ENCODE assay signal across 16 cellular contexts in genomic region chr9:129595323-129595741, GRCh38. TPM values are rescaled to one million over a fixed set of nuclear protein-coding genes. Genes with fewer than 3 reads are reported as not detected.
DNase-seq lines count a peak whose midpoint lies in the region; ATAC-seq and TF ChIP-seq lines count a peak whose summit lies in the region.
"Had no signal": no experiment of that assay in that cellular context is flagged by ENCODE, and none has a peak within 500 bp of the region (broad histone marks: within the 10 kb centered on the region; RNA-seq: fewer than 3 reads in every experiment).

No MANE protein-coding gene starts in this region.

- peak; percentile 17 for DNase-seq in SKM-1 treated with dmso at 0.1 percent for 144 hours (lab: John Stamatoyannopoulos, UW; ENCODE audit: unreplicated experiment)
- DNase-seq in SKM-1 (lab: John Stamatoyannopoulos, UW; ENCODE audit: unreplicated experiment): no peak
- DNase-seq in NCI-H226: peak; percentile 21
- DNase-seq in epithelial cell of esophagus (ENCODE audit: low read depth): peak; percentile 34
- DNase-seq in stimulated activated effector memory CD8-positive, alpha-beta T cell treated with anti-CD3 and anti-CD28 coated beads, Interleukin-12 subunit alpha, Interleukin-12 subunit beta, amount 100 ng/mL, for 72 hours (ENCODE audit: low spot score in 2 of 2): no peak
- no peak for DNase-seq in activated T-cell treated with anti-CD3 and anti-CD28 coated beads, Interleukin-2, amount 50 U/mL, for 48 hours
- no peak for DNase-seq in activated CD4-positive, alpha-beta T cell treated with anti-CD3 and anti-CD28 coated beads for 36 hours
- DNase-seq: activated T-cell treated with anti-CD3 and anti-CD28 coated beads, Interleukin-2, amount 50 U/mL, for 72 hours; cerebellar nuclear complex; DND-41; islet precursor cell; NCI-H146; WERI-Rb-1 had no signal

- H3K4me3 ChIP-seq in epithelial cell of esophagus (ENCODE audit: low read length): no peak overlapping the region
- H3K4me3 ChIP-seq: neural progenitor cell had no signal

- POLR2A ChIA-PET in activated CD4-positive, alpha-beta T cell treated with anti-CD3 and anti-CD28 coated beads for 36 hours (lab: Charles Lee): no interaction called here

- peak overlapping the region; percentile 60 for H3K4me3 Mint-ChIP-seq in stimulated activated effector memory CD8-positive, alpha-beta T cell treated with anti-CD3 and anti-CD28 coated beads, Interleukin-12 subunit alpha, Interleukin-12 subunit beta, amount 100 ng/mL, for 72 hours
- no peak overlapping the region for H3K4me3 Mint-ChIP-seq in activated CD4-positive, alpha-beta T cell treated with anti-CD3 and anti-CD28 coated beads for 36 hours

- no peaks in the 10 kb centered on the region for H3K9me3 Mint-ChIP-seq in stimulated activated effector memory CD8-positive, alpha-beta T cell treated with anti-CD3 and anti-CD28 coated beads, Interleukin-12 subunit alpha, Interleukin-12 subunit beta, amount 100 ng/mL, for 72 hours
- no peaks in the 10 kb centered on the region for H3K9me3 Mint-ChIP-seq in activated CD4-positive, alpha-beta T cell treated with anti-CD3 and anti-CD28 coated beads for 36 hours (ENCODE audit: low read depth)
- H3K9me3 Mint-ChIP-seq: activated T-cell treated with anti-CD3 and anti-CD28 coated beads, Interleukin-2, amount 50 U/mL, for 72 hours; neural progenitor cell had no signal

- CTCF ChIA-PET in activated CD4-positive, alpha-beta T cell treated with anti-CD3 and anti-CD28 coated beads for 36 hours (lab: Charles Lee): no interaction called here

- H3K27me3 Mint-ChIP-seq in activated CD4-positive, alpha-beta T cell treated with anti-CD3 and anti-CD28 coated beads for 36 hours: peaks cover 4% of the 10 kb centered on the region

- ATAC-seq in stimulated activated effector memory CD8-positive, alpha-beta T cell treated with anti-CD3 and anti-CD28 coated beads, Interleukin-12 subunit alpha, Interleukin-12 subunit beta, amount 100 ng/mL, for 72 hours: no peak
- no peak for ATAC-seq in HG03025 (IDR thresholded peaks at IDR 0.05; ENCODE audit: low FRiP score, unreplicated experiment)
- no peak for ATAC-seq in activated CD4-positive, alpha-beta T cell treated with anti-CD3 and anti-CD28 coated beads for 36 hours
- ATAC-seq: activated T-cell treated with anti-CD3 and anti-CD28 coated beads, Interleukin-2, amount 50 U/mL, for 72 hours; stimulated activated naive CD8-positive, alpha-beta T cell treated with anti-CD3 and anti-CD28 coated beads, Interleukin-15, Interleukin-2, amounts not matched to agents 100 U/mL and 50 U/mL, for 24 hours had no signal

- H3K36me3 Mint-ChIP-seq in stimulated activated effector memory CD8-positive, alpha-beta T cell treated with anti-CD3 and anti-CD28 coated beads, Interleukin-12 subunit alpha, Interleukin-12 subunit beta, amount 100 ng/mL, for 72 hours: peaks cover 6% of the 10 kb centered on the region
- H3K36me3 Mint-ChIP-seq in activated CD4-positive, alpha-beta T cell treated with anti-CD3 and anti-CD28 coated beads for 36 hours (ENCODE audit: low read depth): no peaks in the 10 kb centered on the region
- H3K36me3 Mint-ChIP-seq: neural progenitor cell had no signal

- TF ChIP-seq CTCF in epithelial cell of esophagus (IDR thresholded peaks at IDR 0.05; ENCODE audit: insufficient read depth, low read depth, low read length, missing control alignments): no peak

- intact Hi-C loops in activated CD4-positive, alpha-beta T cell treated with anti-CD3 and anti-CD28 coated beads for 36 hours (cut with DNase I, micrococcal nuclease): no loop called here

- peak overlapping the region; percentile 84 for H3K27ac Mint-ChIP-seq in stimulated activated effector memory CD8-positive, alpha-beta T cell treated with anti-CD3 and anti-CD28 coated beads, Interleukin-12 subunit alpha, Interleukin-12 subunit beta, amount 100 ng/mL, for 72 hours
- no peak overlapping the region for H3K27ac Mint-ChIP-seq in activated CD4-positive, alpha-beta T cell treated with anti-CD3 and anti-CD28 coated beads for 36 hours
- H3K27ac Mint-ChIP-seq: activated T-cell treated with anti-CD3 and anti-CD28 coated beads, Interleukin-2, amount 50 U/mL, for 72 hours had no signal

- peaks cover 29% of the 10 kb centered on the region for H3K4me1 Mint-ChIP-seq in stimulated activated effector memory CD8-positive, alpha-beta T cell treated with anti-CD3 and anti-CD28 coated beads, Interleukin-12 subunit alpha, Interleukin-12 subunit beta, amount 100 ng/mL, for 72 hours
- H3K4me1 Mint-ChIP-seq in activated CD4-positive, alpha-beta T cell treated with anti-CD3 and anti-CD28 coated beads for 36 hours: peaks cover 18% of the 10 kb centered on the region

RNA-seq across cellular contexts. Expression of gene C9orf50, which starts 25.6 kb away (rescaled TPM):
- total RNA-seq in activated CD4-positive, alpha-beta T cell treated with anti-CD3 and anti-CD28 coated beads for 36 hours: not detected

RNA-seq across cellular contexts. Expression of gene NTMT1, which starts 30.6 kb away (rescaled TPM):
- total RNA-seq in activated CD4-positive, alpha-beta T cell treated with anti-CD3 and anti-CD28 coated beads for 36 hours: 10 to 100 TPM; 50.1 to 69.2 TPM

RNA-seq across cellular contexts. Expression of gene ASB6, which starts 46.6 kb away (rescaled TPM):
- 10 to 100 TPM; 13.4 to 15.0 TPM for total RNA-seq in activated CD4-positive, alpha-beta T cell treated with anti-CD3 and anti-CD28 coated beads for 36 hours

Comparison
In these comparisons a context has a peak if more than half of its experiments do, and no peak if none do; other contexts are left out.
1. DNase-seq: peak in SKM-1 treated with dmso at 0.1 percent for 144 hours (single experiment), NCI-H226 (single experiment) and epithelial cell of esophagus (single experiment); none in SKM-1 (single experiment), stimulated activated effector memory CD8-positive, alpha-beta T cell treated with anti-CD3 and anti-CD28 coated beads, Interleukin-12 subunit alpha, Interleukin-12 subunit beta, amount 100 ng/mL, for 72 hours (0 of 2), activated T-cell treated with anti-CD3 and anti-CD28 coated beads, Interleukin-2, amount 50 U/mL, for 48 hours (0 of 2) and activated CD4-positive, alpha-beta T cell treated with anti-CD3 and anti-CD28 coated beads for 36 hours (single experiment).